In genomic region chr11:78889698-78890097, GRCh38 we compare ENCODE assay signal across 37 cellular contexts.
"Had no signal": no experiment of that assay in that cellular context is flagged by ENCODE, and none has a peak within 500 bp of the region (broad histone marks: within the 10 kb centered on the region; RNA-seq: fewer than 3 reads in every experiment).

No MANE protein-coding gene starts in this region.

- H3K4me1 ChIP-seq: adrenal gland, body of pancreas, breast epithelium had no signal

- H3K9me3 ChIP-seq: adrenal gland, body of pancreas, breast epithelium had no signal

- H3K4me3 Mint-ChIP-seq: activated B cell treated with CpG ODN at 0.5 μM for 24 hours; activated CD4-positive, alpha-beta memory T cell treated with anti-CD3 and anti-CD28 coated beads for 36 hours; activated CD4-positive, alpha-beta T cell treated with anti-CD3 and anti-CD28 coated beads, Interleukin-2, amount 10 ng/mL, durations not matched to agents 24 days and 14 days; activated CD8-positive, alpha-beta T cell treated with anti-CD3 and anti-CD28 coated beads for 36 hours; activated naive CD4-positive, alpha-beta T cell treated with anti-CD3 and anti-CD28 coated beads for 36 hours; activated naive CD8-positive, alpha-beta T cell treated with anti-CD3 and anti-CD28 coated beads for 36 hours; activated T-cell treated with anti-CD3 and anti-CD28 coated beads, Interleukin-2, amount 50 U/mL, for 4 hours; activated T-cell treated with anti-CD3 and anti-CD28 coated beads, Interleukin-2, amount 50 U/mL, for 72 hours; activated T-helper 1 cell treated with anti-CD3 and anti-CD28 coated beads, Interleukin-12 subunit alpha, Interleukin-12 subunit beta, Interleukin-2, Interleukin-4 antibody, amounts not matched to agents 30 ng/mL and 10 ng/mL and 1 ng/mL, durations not matched to agents 14 hours and 24 hours and 36 hours; activated T-helper 17 cell treated with anti-CD3 and anti-CD28 coated beads, Interleukin-2, amount 50 U/mL, for 72 hours; T-helper 1 cell treated with Interleukin-12 subunit alpha and Interleukin-12 subunit beta and Interleukin-4 antibody, amounts not matched to agents 30 μg/mL and 1 μg/mL, for 36 hours; T-helper 2 cell treated with Interferon-gamma antibody and Interleukin-4, amounts not matched to agents 5 μg/mL and 100 μg/mL, for 36 hours had no signal

- H3K27ac ChIP-seq: adrenal gland, body of pancreas, brain microvascular endothelial cell, breast epithelium, VCaP had no signal

- H3K27ac Mint-ChIP-seq: activated B cell treated with CpG ODN at 0.5 μM for 24 hours; activated CD4-positive, alpha-beta memory T cell treated with anti-CD3 and anti-CD28 coated beads for 36 hours; activated CD4-positive, alpha-beta T cell treated with anti-CD3 and anti-CD28 coated beads, Interleukin-2, amount 10 ng/mL, durations not matched to agents 24 days and 14 days; activated CD8-positive, alpha-beta T cell treated with anti-CD3 and anti-CD28 coated beads for 36 hours; activated naive CD4-positive, alpha-beta T cell treated with anti-CD3 and anti-CD28 coated beads for 36 hours; activated naive CD4-positive, alpha-beta T cell treated with anti-CD3 and anti-CD28 coated beads, Interleukin-2, amount 50 U/mL, for 72 hours; activated naive CD8-positive, alpha-beta T cell treated with anti-CD3 and anti-CD28 coated beads for 36 hours; activated T-cell treated with anti-CD3 and anti-CD28 coated beads, Interleukin-2, amount 50 U/mL, for 72 hours; activated T-helper 1 cell treated with anti-CD3 and anti-CD28 coated beads, Interleukin-12 subunit alpha, Interleukin-12 subunit beta, Interleukin-2, Interleukin-4 antibody, amounts not matched to agents 30 ng/mL and 10 ng/mL and 1 ng/mL, durations not matched to agents 14 hours and 24 hours and 36 hours; activated T-helper 17 cell treated with anti-CD3 and anti-CD28 coated beads, Interleukin-2, amount 50 U/mL, for 72 hours; T-helper 1 cell treated with Interleukin-12 subunit alpha and Interleukin-12 subunit beta and Interleukin-4 antibody, amounts not matched to agents 30 μg/mL and 1 μg/mL, for 36 hours; T-helper 2 cell treated with Interferon-gamma antibody and Interleukin-4, amounts not matched to agents 5 μg/mL and 100 μg/mL, for 36 hours had no signal

- DNase-seq: activated B cell treated with CpG ODN at 0.5 μM for 24 hours; activated CD4-positive, alpha-beta memory T cell treated with anti-CD3 and anti-CD28 coated beads for 36 hours; activated CD4-positive, alpha-beta T cell treated with anti-CD3 and anti-CD28 coated beads for 4 hours; activated CD4-positive, alpha-beta T cell treated with anti-CD3 and anti-CD28 coated beads, Interleukin-2, amount 10 ng/mL, durations not matched to agents 24 days and 14 days; activated CD4-positive, alpha-beta T cell treated with anti-CD3 and anti-CD28 coated beads, Interleukin-2, amount 50 U/mL, for 1 hour; activated CD4-positive, alpha-beta T cell treated with anti-CD3 and anti-CD28 coated beads, Interleukin-2, amount 50 U/mL, for 4 hours; activated CD4-positive, CD25-positive, alpha-beta regulatory T cell treated with anti-CD3 and anti-CD28 coated beads, Interleukin-2, amount 50 U/mL, for 72 hours; activated CD8-positive, alpha-beta memory T cell treated with anti-CD3 and anti-CD28 coated beads, Interleukin-2, amount 50 U/mL, for 4 hours; activated CD8-positive, alpha-beta T cell treated with anti-CD3 and anti-CD28 coated beads for 36 hours; activated effector memory CD4-positive, alpha-beta T cell treated with anti-CD3 and anti-CD28 coated beads, Interleukin-2, amount 50 U/mL, for 16 hours; activated gamma-delta T cell treated with Interleukin-2 at 50 U/mL for 16 hours; activated naive CD4-positive, alpha-beta T cell; activated naive CD4-positive, alpha-beta T cell treated with anti-CD3 and anti-CD28 coated beads for 36 hours; activated naive CD4-positive, alpha-beta T cell treated with anti-CD3 and anti-CD28 coated beads, Interleukin-2, amount 50 U/mL, for 16 hours; activated naive CD8-positive, alpha-beta T cell treated with anti-CD3 and anti-CD28 coated beads for 36 hours; activated T-cell treated with anti-CD3 and anti-CD28 coated beads for 4 hours; activated T-cell treated with anti-CD3 and anti-CD28 coated beads, Interleukin-2, amount 50 U/mL, for 1 hour; activated T-cell treated with anti-CD3 and anti-CD28 coated beads, Interleukin-2, amount 50 U/mL, for 4 hours; activated T-cell treated with anti-CD3 and anti-CD28 coated beads, Interleukin-2, amount 50 U/mL, for 72 hours; adrenal gland; amniotic stem cell; aorta; body of pancreas; brain microvascular endothelial cell; central memory CD4-positive, alpha-beta T cell; T-helper 1 cell; T-helper 2 cell; T-helper 9 cell had no signal

- H3K9me3 Mint-ChIP-seq: activated B cell treated with CpG ODN at 0.5 μM for 24 hours; activated CD4-positive, alpha-beta memory T cell treated with anti-CD3 and anti-CD28 coated beads for 36 hours; activated CD4-positive, alpha-beta T cell treated with anti-CD3 and anti-CD28 coated beads, Interleukin-2, amount 10 ng/mL, durations not matched to agents 24 days and 14 days; activated CD8-positive, alpha-beta T cell treated with anti-CD3 and anti-CD28 coated beads for 36 hours; activated naive CD4-positive, alpha-beta T cell treated with anti-CD3 and anti-CD28 coated beads for 36 hours; activated naive CD8-positive, alpha-beta T cell treated with anti-CD3 and anti-CD28 coated beads for 36 hours; activated T-cell treated with anti-CD3 and anti-CD28 coated beads, Interleukin-2, amount 50 U/mL, for 4 hours; activated T-helper 1 cell treated with anti-CD3 and anti-CD28 coated beads, Interleukin-12 subunit alpha, Interleukin-12 subunit beta, Interleukin-2, Interleukin-4 antibody, amounts not matched to agents 30 ng/mL and 10 ng/mL and 1 ng/mL, durations not matched to agents 14 hours and 24 hours and 36 hours; activated T-helper 17 cell treated with anti-CD3 and anti-CD28 coated beads, Interleukin-2, amount 50 U/mL, for 72 hours; T-helper 1 cell treated with Interleukin-12 subunit alpha and Interleukin-12 subunit beta and Interleukin-4 antibody, amounts not matched to agents 30 μg/mL and 1 μg/mL, for 36 hours; T-helper 2 cell treated with Interferon-gamma antibody and Interleukin-4, amounts not matched to agents 5 μg/mL and 100 μg/mL, for 36 hours had no signal

- H3K36me3 ChIP-seq: adrenal gland, brain microvascular endothelial cell, breast epithelium had no signal

- H3K36me3 Mint-ChIP-seq: activated CD4-positive, alpha-beta memory T cell treated with anti-CD3 and anti-CD28 coated beads for 36 hours; activated naive CD4-positive, alpha-beta T cell treated with anti-CD3 and anti-CD28 coated beads, Interleukin-2, amount 50 U/mL, for 72 hours; activated naive CD8-positive, alpha-beta T cell treated with anti-CD3 and anti-CD28 coated beads for 36 hours had no signal

- H3K27me3 ChIP-seq: adrenal gland, body of pancreas, brain microvascular endothelial cell, breast epithelium had no signal

- H3K27me3 Mint-ChIP-seq: activated B cell treated with CpG ODN at 0.5 μM for 24 hours; activated CD4-positive, alpha-beta T cell treated with anti-CD3 and anti-CD28 coated beads, Interleukin-2, amount 10 ng/mL, durations not matched to agents 24 days and 14 days; activated naive CD8-positive, alpha-beta T cell treated with anti-CD3 and anti-CD28 coated beads for 36 hours had no signal

- H3K4me3 ChIP-seq: adrenal gland, body of pancreas, breast epithelium had no signal

- H3K4me1 Mint-ChIP-seq: activated B cell treated with CpG ODN at 0.5 μM for 24 hours; activated CD4-positive, alpha-beta T cell treated with anti-CD3 and anti-CD28 coated beads, Interleukin-2, amount 10 ng/mL, durations not matched to agents 24 days and 14 days; activated naive CD8-positive, alpha-beta T cell treated with anti-CD3 and anti-CD28 coated beads for 36 hours; activated T-helper 17 cell treated with anti-CD3 and anti-CD28 coated beads, Interleukin-2, amount 50 U/mL, for 72 hours had no signal

- FAIRE-seq: astrocyte, TTC549 had no signal
